28 cellular contexts compared by ENCODE assay signal in genomic region chr3:84621823-84622222, GRCh38.
"Had no signal": no experiment of that assay in that cellular context is flagged by ENCODE, and none has a peak within 500 bp of the region (broad histone marks: within the 10 kb centered on the region; RNA-seq: fewer than 3 reads in every experiment).

No MANE protein-coding gene starts in this region.

- H3K9me3 Mint-ChIP-seq: type B pancreatic cell had no signal

- H3K36me3 ChIP-seq: stomach, suprapubic skin, thoracic aorta, thyroid gland, tibial artery, tibial nerve, transverse colon, upper lobe of left lung, upper lobe of right lung, uterus, vagina had no signal

- H3K4me1 Mint-ChIP-seq: stimulated activated effector memory CD8-positive, alpha-beta T cell treated with anti-CD3 and anti-CD28 coated beads, Interleukin-12 subunit alpha, Interleukin-12 subunit beta, amount 100 ng/mL, for 72 hours; stimulated activated memory B cell treated with anti-CD40 and anti-IgM and Interleukin-4, amounts not matched to agents 10 μg/mL and 1 μg/mL and 100 μg/mL, for 72 hours; stimulated activated naive B cell treated with anti-CD40 and anti-IgM and Interleukin-4, amounts not matched to agents 10 μg/mL and 1 μg/mL and 100 μg/mL, for 72 hours; stimulated activated naive CD8-positive, alpha-beta T cell treated with anti-CD3 and anti-CD28 coated beads, Interleukin-15, amount 100 ng/mL, for 72 hours had no signal

- H3K27me3 Mint-ChIP-seq: stimulated activated memory B cell treated with anti-CD40 and anti-IgM and Interleukin-4, amounts not matched to agents 10 μg/mL and 1 μg/mL and 100 μg/mL, for 72 hours; stimulated activated naive B cell treated with anti-CD40 and anti-IgM and Interleukin-4, amounts not matched to agents 10 μg/mL and 1 μg/mL and 100 μg/mL, for 72 hours; stimulated activated naive CD8-positive, alpha-beta T cell treated with anti-CD3 and anti-CD28 coated beads, Interleukin-15, amount 100 ng/mL, for 72 hours; stimulated activated naive CD8-positive, alpha-beta T cell treated with anti-CD3 and anti-CD28 coated beads, Interleukin-15, Interleukin-2, amounts not matched to agents 100 ng/mL and 50 ng/mL, for 24 hours; type B pancreatic cell had no signal

- H3K27ac ChIP-seq: stomach, suprapubic skin, testis, thoracic aorta, thyroid gland, tibial artery, tibial nerve, transverse colon, upper lobe of left lung, upper lobe of right lung, uterus, vagina had no signal

- DNase-seq: stimulated activated CD4-positive, alpha-beta T cell treated with anti-CD3 and anti-CD28 coated beads, Interleukin-2, amount 100 ng/mL, for 48 hours; stimulated activated CD4-positive, alpha-beta T cell treated with anti-CD3 and anti-CD28 coated beads, Interleukin-4, amount 100 ng/mL, for 1 hour; stimulated activated CD4-positive, alpha-beta T cell treated with anti-CD3 and anti-CD28 coated beads, Interleukin-4, amount 100 ng/mL, for 24 hours; stimulated activated CD4-positive, alpha-beta T cell treated with anti-CD3 and anti-CD28 coated beads, Interleukin-4, amount 100 ng/mL, for 4 hours; stimulated activated CD8-positive, alpha-beta memory T cell treated with anti-CD3 and anti-CD28 coated beads, Interleukin-4, amount 100 ng/mL, for 48 hours; stimulated activated naive B cell treated with anti-CD40 and anti-IgM and Interleukin-4, amounts not matched to agents 10 μg/mL and 1 μg/mL and 100 μg/mL, for 72 hours; stimulated activated naive CD4-positive, alpha-beta T cell; stimulated activated naive CD4-positive, alpha-beta T cell treated with Interleukin-2 at 50 U/mL for 16 hours; stimulated activated naive CD8-positive, alpha-beta T cell treated with anti-CD3 and anti-CD28 coated beads, Interleukin-15, amount 100 ng/mL, for 72 hours; stimulated activated naive CD8-positive, alpha-beta T cell treated with anti-CD3 and anti-CD28 coated beads, Interleukin-15, Interleukin-2, amounts not matched to agents 100 U/mL and 50 U/mL, for 24 hours; stomach; substantia nigra; testis; thyroid gland; tibial artery; transverse colon; trophoblast cell; upper lobe of left lung; upper lobe of right lung; uterus had no signal

- H3K4me1 ChIP-seq: stomach, suprapubic skin, testis, thyroid gland, tibial artery, tibial nerve, transverse colon, upper lobe of left lung, upper lobe of right lung, uterus, vagina had no signal

- H3K4me3 Mint-ChIP-seq: stimulated activated effector memory CD8-positive, alpha-beta T cell treated with anti-CD3 and anti-CD28 coated beads, Interleukin-12 subunit alpha, Interleukin-12 subunit beta, amount 100 ng/mL, for 72 hours; stimulated activated memory B cell treated with anti-CD40 and anti-IgM and Interleukin-4, amounts not matched to agents 10 μg/mL and 1 μg/mL and 100 μg/mL, for 72 hours; stimulated activated naive B cell treated with anti-CD40 and anti-IgM and Interleukin-4, amounts not matched to agents 10 μg/mL and 1 μg/mL and 100 μg/mL, for 72 hours; stimulated activated naive CD8-positive, alpha-beta T cell treated with anti-CD3 and anti-CD28 coated beads, Interleukin-15, amount 100 ng/mL, for 72 hours; stimulated activated naive CD8-positive, alpha-beta T cell treated with anti-CD3 and anti-CD28 coated beads, Interleukin-15, Interleukin-2, amounts not matched to agents 100 ng/mL and 50 ng/mL, for 24 hours; type B pancreatic cell had no signal

- H3K27ac Mint-ChIP-seq: stimulated activated effector memory CD8-positive, alpha-beta T cell treated with anti-CD3 and anti-CD28 coated beads, Interleukin-12 subunit alpha, Interleukin-12 subunit beta, amount 100 ng/mL, for 72 hours; stimulated activated memory B cell treated with anti-CD40 and anti-IgM and Interleukin-4, amounts not matched to agents 10 μg/mL and 1 μg/mL and 100 μg/mL, for 72 hours; stimulated activated naive B cell treated with anti-CD40 and anti-IgM and Interleukin-4, amounts not matched to agents 10 μg/mL and 1 μg/mL and 100 μg/mL, for 72 hours; stimulated activated naive CD8-positive, alpha-beta T cell treated with anti-CD3 and anti-CD28 coated beads, Interleukin-15, amount 100 ng/mL, for 72 hours; stimulated activated naive CD8-positive, alpha-beta T cell treated with anti-CD3 and anti-CD28 coated beads, Interleukin-15, Interleukin-2, amounts not matched to agents 100 ng/mL and 50 ng/mL, for 24 hours; type B pancreatic cell had no signal

- H3K9me3 ChIP-seq: suprapubic skin, testis, thoracic aorta, thyroid gland, transverse colon, upper lobe of right lung, uterus, vagina had no signal

- H3K36me3 Mint-ChIP-seq: stimulated activated effector memory CD8-positive, alpha-beta T cell treated with anti-CD3 and anti-CD28 coated beads, Interleukin-12 subunit alpha, Interleukin-12 subunit beta, amount 100 ng/mL, for 72 hours; stimulated activated memory B cell treated with anti-CD40 and anti-IgM and Interleukin-4, amounts not matched to agents 10 μg/mL and 1 μg/mL and 100 μg/mL, for 72 hours; stimulated activated naive B cell treated with anti-CD40 and anti-IgM and Interleukin-4, amounts not matched to agents 10 μg/mL and 1 μg/mL and 100 μg/mL, for 72 hours; type B pancreatic cell had no signal

- ATAC-seq: stimulated activated effector memory CD8-positive, alpha-beta T cell treated with anti-CD3 and anti-CD28 coated beads, Interleukin-12 subunit alpha, Interleukin-12 subunit beta, amount 100 ng/mL, for 72 hours; stimulated activated memory B cell treated with anti-CD40 and anti-IgM and Interleukin-4, amounts not matched to agents 10 μg/mL and 1 μg/mL and 100 μg/mL, for 72 hours; stimulated activated naive B cell treated with anti-CD40 and anti-IgM and Interleukin-4, amounts not matched to agents 10 μg/mL and 1 μg/mL and 100 μg/mL, for 72 hours; stimulated activated naive CD8-positive, alpha-beta T cell treated with anti-CD3 and anti-CD28 coated beads, Interleukin-15, amount 100 ng/mL, for 72 hours; stimulated activated naive CD8-positive, alpha-beta T cell treated with anti-CD3 and anti-CD28 coated beads, Interleukin-15, Interleukin-2, amounts not matched to agents 100 U/mL and 50 U/mL, for 24 hours; upper lobe of right lung had no signal

- H3K4me3 ChIP-seq: stomach, suprapubic skin, testis, thoracic aorta, thyroid gland, tibial artery, tibial nerve, transverse colon, upper lobe of left lung, upper lobe of right lung, uterus, vagina had no signal
